In the genomic region with DNA sequence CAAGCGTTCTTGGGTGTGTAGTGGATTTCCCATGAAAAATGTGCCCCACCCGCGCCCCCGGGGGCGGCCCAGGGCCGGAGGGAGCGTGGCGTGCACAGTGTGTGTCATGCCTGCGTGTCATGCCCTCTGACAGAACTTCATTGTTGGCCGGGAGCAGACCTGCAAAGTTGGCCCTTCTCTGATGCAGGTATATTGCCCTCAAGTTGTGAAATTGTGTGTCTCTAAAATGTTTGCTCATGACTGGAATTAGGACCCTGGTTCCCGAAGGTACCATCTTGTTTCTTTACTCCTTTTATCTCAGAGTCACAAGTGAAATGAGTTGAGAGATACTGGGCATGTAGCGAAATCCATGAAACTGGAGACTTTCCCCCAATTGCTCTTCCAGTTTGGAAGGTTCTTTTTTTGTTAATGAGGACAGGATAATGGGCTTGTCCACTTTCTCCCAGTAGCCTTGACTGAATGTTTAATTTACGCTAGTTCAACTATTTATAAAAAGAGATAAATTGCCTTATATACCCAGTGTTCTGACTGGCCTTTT, we compare ENCODE assay signal across 1 cellular context.
TF ChIP-seq lines count a peak whose summit lies in the region.

No MANE protein-coding gene starts in this region.

TF ChIP-seq in K562, 482 proteins besides CTCF, POLR2A, EP300 and RAD21 (continued from another document):
- TF ChIP-seq SIN3A (IDR thresholded peaks at IDR 0.05; ENCODE audit: borderline replicate concordance in 2 of 2, control insufficient read depth in 1 of 2, low read depth in 2 of 2, low read length in 2 of 2) (peak in 1 of 2 experiments; percentile 62; a peak in 2 of 4 replicates), MYC (IDR thresholded peaks at IDR 0.05; ENCODE audit: low read depth, low read length) (0 out of 2 replicates have a peak, but pooled peaks have one; percentile 11), MYC (CRISPR knock-in tag; IDR thresholded peaks at IDR 0.05; ENCODE audit: borderline replicate concordance, low read depth) (no peak), SIN3B (IDR thresholded peaks at IDR 0.05; ENCODE audit: low read depth) (no peak), BHLHE40 (IDR thresholded peaks at IDR 0.05; ENCODE audit: low read length) (no peak), L3MBTL2 (IDR thresholded peaks at IDR 0.05) (no peak), NFRKB (IDR thresholded peaks at IDR 0.05; ENCODE audit: low read depth) (0 out of 2 replicates have a peak, but pooled peaks have one; percentile 1), DMBX1 (CRISPR knock-in tag; IDR thresholded peaks at IDR 0.05; ENCODE audit: borderline replicate concordance) (no peak), RBM39 (optimal IDR thresholded peaks at IDR 0.05; ENCODE audit: low read depth, low read length) (no peak), PML (IDR thresholded peaks at IDR 0.05; ENCODE audit: low read length) (no peak), SREBF1 (IDR thresholded peaks at IDR 0.05; ENCODE audit: borderline replicate concordance, low read depth, low read length) (0 out of 2 replicates have a peak, but pooled peaks have one; percentile 29), ZNF589 (CRISPR knock-in tag; IDR thresholded peaks at IDR 0.05; ENCODE audit: low read depth) (peak; percentile 68; the same call in 1 of the 2 replicates), RAD51 (IDR thresholded peaks at IDR 0.05; ENCODE audit: borderline replicate concordance, low read depth) (peak; percentile 24; the same call in 1 of the 2 replicates), KDM2B (CRISPR knock-in tag; IDR thresholded peaks at IDR 0.05) (0 out of 2 replicates have a peak, but pooled peaks have one; percentile 50), DPF2 (IDR thresholded peaks at IDR 0.05) (0 out of 2 replicates have a peak, but pooled peaks have one; percentile 36), MXI1 (IDR thresholded peaks at IDR 0.05; ENCODE audit: low read depth, low read length) (peak; percentile 80), ZNF121 (CRISPR knock-in tag; conservative IDR thresholded peaks at IDR 0.05) (no peak), TAF15 (IDR thresholded peaks at IDR 0.05; ENCODE audit: low read depth, low read length) (no peak), PRPF4 (IDR thresholded peaks at IDR 0.05; ENCODE audit: insufficient read depth, low read depth, low read length, poor library complexity, severe bottlenecking) (no peak), KAT8 (IDR thresholded peaks at IDR 0.05; ENCODE audit: low read depth) (no peak)
- TF ChIP-seq, protein P1, sequence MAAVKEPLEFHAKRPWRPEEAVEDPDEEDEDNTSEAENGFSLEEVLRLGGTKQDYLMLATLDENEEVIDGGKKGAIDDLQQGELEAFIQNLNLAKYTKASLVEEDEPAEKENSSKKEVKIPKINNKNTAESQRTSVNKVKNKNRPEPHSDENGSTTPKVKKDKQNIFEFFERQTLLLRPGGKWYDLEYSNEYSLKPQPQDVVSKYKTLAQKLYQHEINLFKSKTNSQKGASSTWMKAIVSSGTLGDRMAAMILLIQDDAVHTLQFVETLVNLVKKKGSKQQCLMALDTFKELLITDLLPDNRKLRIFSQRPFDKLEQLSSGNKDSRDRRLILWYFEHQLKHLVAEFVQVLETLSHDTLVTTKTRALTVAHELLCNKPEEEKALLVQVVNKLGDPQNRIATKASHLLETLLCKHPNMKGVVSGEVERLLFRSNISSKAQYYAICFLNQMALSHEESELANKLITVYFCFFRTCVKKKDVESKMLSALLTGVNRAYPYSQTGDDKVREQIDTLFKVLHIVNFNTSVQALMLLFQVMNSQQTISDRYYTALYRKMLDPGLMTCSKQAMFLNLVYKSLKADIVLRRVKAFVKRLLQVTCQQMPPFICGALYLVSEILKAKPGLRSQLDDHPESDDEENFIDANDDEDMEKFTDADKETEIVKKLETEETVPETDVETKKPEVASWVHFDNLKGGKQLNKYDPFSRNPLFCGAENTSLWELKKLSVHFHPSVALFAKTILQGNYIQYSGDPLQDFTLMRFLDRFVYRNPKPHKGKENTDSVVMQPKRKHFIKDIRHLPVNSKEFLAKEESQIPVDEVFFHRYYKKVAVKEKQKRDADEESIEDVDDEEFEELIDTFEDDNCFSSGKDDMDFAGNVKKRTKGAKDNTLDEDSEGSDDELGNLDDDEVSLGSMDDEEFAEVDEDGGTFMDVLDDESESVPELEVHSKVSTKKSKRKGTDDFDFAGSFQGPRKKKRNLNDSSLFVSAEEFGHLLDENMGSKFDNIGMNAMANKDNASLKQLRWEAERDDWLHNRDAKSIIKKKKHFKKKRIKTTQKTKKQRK (IDR thresholded peaks at IDR 0.05; ENCODE audit: borderline replicate concordance, low read depth, low read length): no peak
- TF ChIP-seq, protein P2, sequence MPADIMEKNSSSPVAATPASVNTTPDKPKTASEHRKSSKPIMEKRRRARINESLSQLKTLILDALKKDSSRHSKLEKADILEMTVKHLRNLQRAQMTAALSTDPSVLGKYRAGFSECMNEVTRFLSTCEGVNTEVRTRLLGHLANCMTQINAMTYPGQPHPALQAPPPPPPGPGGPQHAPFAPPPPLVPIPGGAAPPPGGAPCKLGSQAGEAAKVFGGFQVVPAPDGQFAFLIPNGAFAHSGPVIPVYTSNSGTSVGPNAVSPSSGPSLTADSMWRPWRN (IDR thresholded peaks at IDR 0.05; ENCODE audit: low read depth): 0 out of 2 replicates have a peak, but pooled peaks have one; percentile 47
- TF ChIP-seq, protein P3, sequence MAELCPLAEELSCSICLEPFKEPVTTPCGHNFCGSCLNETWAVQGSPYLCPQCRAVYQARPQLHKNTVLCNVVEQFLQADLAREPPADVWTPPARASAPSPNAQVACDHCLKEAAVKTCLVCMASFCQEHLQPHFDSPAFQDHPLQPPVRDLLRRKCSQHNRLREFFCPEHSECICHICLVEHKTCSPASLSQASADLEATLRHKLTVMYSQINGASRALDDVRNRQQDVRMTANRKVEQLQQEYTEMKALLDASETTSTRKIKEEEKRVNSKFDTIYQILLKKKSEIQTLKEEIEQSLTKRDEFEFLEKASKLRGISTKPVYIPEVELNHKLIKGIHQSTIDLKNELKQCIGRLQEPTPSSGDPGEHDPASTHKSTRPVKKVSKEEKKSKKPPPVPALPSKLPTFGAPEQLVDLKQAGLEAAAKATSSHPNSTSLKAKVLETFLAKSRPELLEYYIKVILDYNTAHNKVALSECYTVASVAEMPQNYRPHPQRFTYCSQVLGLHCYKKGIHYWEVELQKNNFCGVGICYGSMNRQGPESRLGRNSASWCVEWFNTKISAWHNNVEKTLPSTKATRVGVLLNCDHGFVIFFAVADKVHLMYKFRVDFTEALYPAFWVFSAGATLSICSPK (IDR thresholded peaks at IDR 0.05; ENCODE audit: borderline replicate concordance): 0 out of 2 replicates have a peak, but pooled peaks have one; percentile 10
- TF ChIP-seq, protein P4, sequence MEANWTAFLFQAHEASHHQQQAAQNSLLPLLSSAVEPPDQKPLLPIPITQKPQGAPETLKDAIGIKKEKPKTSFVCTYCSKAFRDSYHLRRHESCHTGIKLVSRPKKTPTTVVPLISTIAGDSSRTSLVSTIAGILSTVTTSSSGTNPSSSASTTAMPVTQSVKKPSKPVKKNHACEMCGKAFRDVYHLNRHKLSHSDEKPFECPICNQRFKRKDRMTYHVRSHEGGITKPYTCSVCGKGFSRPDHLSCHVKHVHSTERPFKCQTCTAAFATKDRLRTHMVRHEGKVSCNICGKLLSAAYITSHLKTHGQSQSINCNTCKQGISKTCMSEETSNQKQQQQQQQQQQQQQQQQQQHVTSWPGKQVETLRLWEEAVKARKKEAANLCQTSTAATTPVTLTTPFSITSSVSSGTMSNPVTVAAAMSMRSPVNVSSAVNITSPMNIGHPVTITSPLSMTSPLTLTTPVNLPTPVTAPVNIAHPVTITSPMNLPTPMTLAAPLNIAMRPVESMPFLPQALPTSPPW (CRISPR knock-in tag; IDR thresholded peaks at IDR 0.05): peak; percentile 45; the same call in 1 of the 2 replicates
- TF ChIP-seq, protein P5, sequence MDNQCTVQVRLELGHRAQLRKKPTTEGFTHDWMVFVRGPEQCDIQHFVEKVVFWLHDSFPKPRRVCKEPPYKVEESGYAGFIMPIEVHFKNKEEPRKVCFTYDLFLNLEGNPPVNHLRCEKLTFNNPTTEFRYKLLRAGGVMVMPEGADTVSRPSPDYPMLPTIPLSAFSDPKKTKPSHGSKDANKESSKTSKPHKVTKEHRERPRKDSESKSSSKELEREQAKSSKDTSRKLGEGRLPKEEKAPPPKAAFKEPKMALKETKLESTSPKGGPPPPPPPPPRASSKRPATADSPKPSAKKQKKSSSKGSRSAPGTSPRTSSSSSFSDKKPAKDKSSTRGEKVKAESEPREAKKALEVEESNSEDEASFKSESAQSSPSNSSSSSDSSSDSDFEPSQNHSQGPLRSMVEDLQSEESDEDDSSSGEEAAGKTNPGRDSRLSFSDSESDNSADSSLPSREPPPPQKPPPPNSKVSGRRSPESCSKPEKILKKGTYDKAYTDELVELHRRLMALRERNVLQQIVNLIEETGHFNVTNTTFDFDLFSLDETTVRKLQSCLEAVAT (IDR thresholded peaks at IDR 0.05): peak in 1 of 2 experiments; percentile 18; a peak in 1 of 4 replicates
- TF ChIP-seq, protein P6, sequence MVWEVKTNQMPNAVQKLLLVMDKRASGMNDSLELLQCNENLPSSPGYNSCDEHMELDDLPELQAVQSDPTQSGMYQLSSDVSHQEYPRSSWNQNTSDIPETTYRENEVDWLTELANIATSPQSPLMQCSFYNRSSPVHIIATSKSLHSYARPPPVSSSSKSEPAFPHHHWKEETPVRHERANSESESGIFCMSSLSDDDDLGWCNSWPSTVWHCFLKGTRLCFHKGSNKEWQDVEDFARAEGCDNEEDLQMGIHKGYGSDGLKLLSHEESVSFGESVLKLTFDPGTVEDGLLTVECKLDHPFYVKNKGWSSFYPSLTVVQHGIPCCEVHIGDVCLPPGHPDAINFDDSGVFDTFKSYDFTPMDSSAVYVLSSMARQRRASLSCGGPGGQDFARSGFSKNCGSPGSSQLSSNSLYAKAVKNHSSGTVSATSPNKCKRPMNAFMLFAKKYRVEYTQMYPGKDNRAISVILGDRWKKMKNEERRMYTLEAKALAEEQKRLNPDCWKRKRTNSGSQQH (CRISPR knock-in tag; IDR thresholded peaks at IDR 0.05): no peak
- TF ChIP-seq, protein P7, sequence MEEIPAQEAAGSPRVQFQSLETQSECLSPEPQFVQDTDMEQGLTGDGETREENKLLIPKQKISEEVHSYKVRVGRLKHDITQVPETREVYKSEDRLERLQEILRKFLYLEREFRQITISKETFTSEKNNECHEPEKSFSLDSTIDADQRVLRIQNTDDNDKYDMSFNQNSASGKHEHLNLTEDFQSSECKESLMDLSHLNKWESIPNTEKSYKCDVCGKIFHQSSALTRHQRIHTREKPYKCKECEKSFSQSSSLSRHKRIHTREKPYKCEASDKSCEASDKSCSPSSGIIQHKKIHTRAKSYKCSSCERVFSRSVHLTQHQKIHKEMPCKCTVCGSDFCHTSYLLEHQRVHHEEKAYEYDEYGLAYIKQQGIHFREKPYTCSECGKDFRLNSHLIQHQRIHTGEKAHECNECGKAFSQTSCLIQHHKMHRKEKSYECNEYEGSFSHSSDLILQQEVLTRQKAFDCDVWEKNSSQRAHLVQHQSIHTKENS (CRISPR knock-in tag; IDR thresholded peaks at IDR 0.05): no peak
- TF ChIP-seq, protein P8, sequence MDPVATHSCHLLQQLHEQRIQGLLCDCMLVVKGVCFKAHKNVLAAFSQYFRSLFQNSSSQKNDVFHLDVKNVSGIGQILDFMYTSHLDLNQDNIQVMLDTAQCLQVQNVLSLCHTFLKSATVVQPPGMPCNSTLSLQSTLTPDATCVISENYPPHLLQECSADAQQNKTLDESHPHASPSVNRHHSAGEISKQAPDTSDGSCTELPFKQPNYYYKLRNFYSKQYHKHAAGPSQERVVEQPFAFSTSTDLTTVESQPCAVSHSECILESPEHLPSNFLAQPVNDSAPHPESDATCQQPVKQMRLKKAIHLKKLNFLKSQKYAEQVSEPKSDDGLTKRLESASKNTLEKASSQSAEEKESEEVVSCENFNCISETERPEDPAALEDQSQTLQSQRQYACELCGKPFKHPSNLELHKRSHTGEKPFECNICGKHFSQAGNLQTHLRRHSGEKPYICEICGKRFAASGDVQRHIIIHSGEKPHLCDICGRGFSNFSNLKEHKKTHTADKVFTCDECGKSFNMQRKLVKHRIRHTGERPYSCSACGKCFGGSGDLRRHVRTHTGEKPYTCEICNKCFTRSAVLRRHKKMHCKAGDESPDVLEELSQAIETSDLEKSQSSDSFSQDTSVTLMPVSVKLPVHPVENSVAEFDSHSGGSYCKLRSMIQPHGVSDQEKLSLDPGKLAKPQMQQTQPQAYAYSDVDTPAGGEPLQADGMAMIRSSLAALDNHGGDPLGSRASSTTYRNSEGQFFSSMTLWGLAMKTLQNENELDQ (CRISPR knock-in tag; IDR thresholded peaks at IDR 0.05; ENCODE audit: borderline replicate concordance): peak; percentile 72; the same call in 1 of the 2 replicates
